ENCODE assay signal across 26 cellular contexts in the genomic region with DNA sequence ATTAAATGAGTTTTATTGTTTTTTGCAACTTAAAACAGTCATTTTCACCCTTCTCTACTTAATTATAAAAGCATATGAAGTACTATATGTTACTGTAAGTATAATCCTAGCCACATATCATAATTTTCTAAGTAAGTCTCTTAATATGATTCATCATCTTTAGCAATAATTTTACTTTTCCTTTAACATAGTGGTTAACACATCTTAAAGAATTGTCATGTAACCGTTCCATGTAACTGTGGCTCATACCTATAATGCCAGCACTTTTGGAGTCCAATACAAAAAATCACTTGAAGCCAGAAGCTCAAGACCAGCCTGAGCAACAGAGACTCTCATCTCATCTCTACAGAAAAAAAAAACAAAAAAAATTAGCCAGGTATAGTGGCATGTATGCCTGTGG.
"Had no signal": no experiment of that assay in that cellular context is flagged by ENCODE, and none has a peak within 500 bp of the region (broad histone marks: within the 10 kb centered on the region; RNA-seq: fewer than 3 reads in every experiment).

No MANE protein-coding gene starts in this region.

- H3K79me2 ChIP-seq: hepatocyte had no signal

- H3K4me1 Mint-ChIP-seq: naive B cell, nephron progenitor cell had no signal

- H3K27ac ChIP-seq: gastrocnemius medialis, hepatocyte, left lung, prostate gland, right atrium auricular region, thoracic aorta, tibial nerve, upper lobe of left lung had no signal

- H3K27me3 ChIP-seq: gastrocnemius medialis, hepatocyte, left lung, right atrium auricular region, tibial nerve, upper lobe of left lung had no signal

- H3K36me3 Mint-ChIP-seq: mesothelial cell of epicardium, naive B cell had no signal

- H2AFZ ChIP-seq: hepatocyte had no signal

- H3K4me1 ChIP-seq: gastrocnemius medialis, left lung, prostate gland, right atrium auricular region, tibial nerve, upper lobe of left lung had no signal

- H3K9me3 ChIP-seq: gastrocnemius medialis, left lung, mucosa of descending colon, prostate gland, right atrium auricular region, thoracic aorta, tibial nerve, upper lobe of left lung had no signal

- H3K9me3 Mint-ChIP-seq: effector memory CD8-positive, alpha-beta T cell; mesothelial cell of epicardium; naive B cell; nephron progenitor cell had no signal

- H3K4me2 ChIP-seq: hepatocyte, smooth muscle cell had no signal

- DNase-seq: cortex of kidney; effector memory CD8-positive, alpha-beta T cell; foreskin fibroblast; gastrocnemius medialis; head of caudate nucleus; left cardiac atrium; left lung; mesenchymal stem cell; mucosa of descending colon; naive B cell; nephron progenitor cell; nucleus accumbens; stimulated activated CD4-positive, alpha-beta T cell treated with anti-CD3 and anti-CD28 coated beads, Interleukin-12 subunit alpha, Interleukin-12 subunit beta, amount 100 ng/mL, for 4 hours; stimulated activated CD4-positive, alpha-beta T cell treated with anti-CD3 and anti-CD28 coated beads, Interleukin-1b, Interleukin-23, amount 100 ng/mL, for 48 hours; stimulated activated CD4-positive, alpha-beta T cell treated with anti-CD3 and anti-CD28 coated beads, Interleukin-4, amount 100 ng/mL, for 1 hour; stimulated activated CD8-positive, alpha-beta memory T cell treated with anti-CD3 and anti-CD28 coated beads, Interleukin-4, amount 100 ng/mL, for 48 hours; stimulated activated naive CD4-positive, alpha-beta T cell treated with Interleukin-2 at 50 U/mL for 16 hours; upper lobe of left lung had no signal

- ATAC-seq: effector memory CD8-positive, alpha-beta T cell; gastrocnemius medialis; left cardiac atrium; left lung; mucosa of descending colon; sciatic nerve had no signal

- H3K4me3 Mint-ChIP-seq: effector memory CD8-positive, alpha-beta T cell; mesothelial cell of epicardium; naive B cell; nephron progenitor cell had no signal

- H3K27ac Mint-ChIP-seq: effector memory CD8-positive, alpha-beta T cell; mesothelial cell of epicardium; nephron progenitor cell had no signal
